ENCODE assay signal across 17 cellular contexts in the genomic region with DNA sequence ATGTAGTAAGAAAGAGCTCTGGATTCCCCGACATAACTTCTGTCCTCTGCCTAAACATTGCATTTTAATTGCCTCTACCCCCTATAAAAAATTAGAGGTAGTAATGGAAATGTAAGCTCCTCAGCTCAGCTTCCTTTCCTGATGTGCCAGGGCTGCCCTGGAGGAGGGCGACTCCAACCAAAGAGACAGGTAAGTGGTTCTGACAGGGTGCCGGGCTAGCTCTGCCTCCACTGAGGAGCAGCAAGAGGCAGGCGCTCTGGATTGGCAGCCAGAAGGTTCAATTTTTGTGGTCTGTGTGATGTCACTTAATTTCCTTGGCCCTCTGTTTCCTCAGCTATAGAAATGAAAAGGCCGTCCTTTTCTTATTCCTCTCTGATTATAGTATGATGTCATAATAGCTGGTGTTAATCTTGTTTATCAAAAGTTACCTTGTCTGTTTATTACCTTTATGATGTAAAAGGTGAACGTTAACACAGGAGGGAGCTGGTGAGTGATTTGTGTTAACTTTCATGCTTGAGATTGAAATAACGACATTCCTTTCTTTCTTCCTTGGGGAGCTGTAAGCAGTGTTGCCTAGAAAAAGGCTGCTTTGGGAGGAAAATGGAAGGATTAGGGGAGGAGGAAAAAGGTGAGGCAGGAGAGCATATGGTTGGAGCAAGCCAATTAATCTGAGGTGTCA. TPM values are rescaled to one million over a fixed set of nuclear protein-coding genes. Genes with fewer than 3 reads are reported as not detected.
DNase-seq lines count a peak whose midpoint lies in the region; ATAC-seq and TF ChIP-seq lines count a peak whose summit lies in the region.
"Had no signal": no experiment of that assay in that cellular context is flagged by ENCODE, and none has a peak within 500 bp of the region (broad histone marks: within the 10 kb centered on the region; RNA-seq: fewer than 3 reads in every experiment).

No MANE protein-coding gene starts in this region.

- H2AFZ ChIP-seq in SK-N-SH (ENCODE audit: low read depth) (no peak overlapping the region), parathyroid adenoma (peak overlapping the region; percentile 65), Karpas-422 (ENCODE audit: low read length) (no peak overlapping the region)

- peak; percentile 28 for DNase-seq in H7
- DNase-seq in SK-N-SH: no peak
- DNase-seq in iPS-NIHi11 (ENCODE audit: low spot score): peak; percentile 32
- no peak for DNase-seq in Karpas-422
- DNase-seq in activated CD4-positive, alpha-beta T cell treated with anti-CD3 and anti-CD28 coated beads for 36 hours: no peak
- DNase-seq in activated CD4-positive, alpha-beta T cell treated with anti-CD3 and anti-CD28 coated beads for 4 hours: no peak
- no peak for DNase-seq in stimulated activated effector memory CD8-positive, alpha-beta T cell treated with anti-CD3 and anti-CD28 coated beads, Interleukin-12 subunit alpha, Interleukin-12 subunit beta, amount 100 ng/mL, for 72 hours (ENCODE audit: low spot score in 2 of 2)
- DNase-seq: activated CD4-positive, alpha-beta T cell treated with anti-CD3 and anti-CD28 coated beads, Interleukin-2, amount 50 U/mL, for 48 hours; activated naive CD4-positive, alpha-beta T cell treated with anti-CD3 and anti-CD28 coated beads for 36 hours; effector CD4-positive, alpha-beta T cell; lower lobe of right lung; MM.1S; NCI-H2029 treated with DMSO at 0.1 percent for 48 hours; occipital lobe; stimulated activated naive CD8-positive, alpha-beta T cell treated with anti-CD3 and anti-CD28 coated beads, Interleukin-15, Interleukin-2, amounts not matched to agents 100 U/mL and 50 U/mL, for 24 hours had no signal

- H3K9ac ChIP-seq in SK-N-SH (no peak overlapping the region), parathyroid adenoma (no peak overlapping the region), Karpas-422 (ENCODE audit: low read length) (no peak overlapping the region)

- WGBS in SK-N-SH (ENCODE audit: low lambda C conversion rate): 91% methylated on average over 7 of the region's 7 CpGs

- peaks cover 4% of the 10 kb centered on the region; the same call in 1 of the 2 replicates for H3K36me3 ChIP-seq in H7 (replicated peaks; ENCODE audit: control insufficient read depth, insufficient read depth, low read length)
- H3K36me3 ChIP-seq in SK-N-SH (replicated peaks in 1 of 2; ENCODE audit: control insufficient read depth in 1 of 2, insufficient read depth in 2 of 2, low read length in 1 of 2): peaks cover 35 to 53% of the 10 kb centered on the region in 2 experiments
- no peaks in the 10 kb centered on the region for H3K36me3 ChIP-seq in parathyroid adenoma (ENCODE audit: control insufficient read depth, insufficient read depth, low read length)
- peaks cover 31% of the 10 kb centered on the region for H3K36me3 ChIP-seq in Karpas-422 (ENCODE audit: insufficient read depth, low read length)
- H3K36me3 ChIP-seq: esophagus muscularis mucosa, lower lobe of right lung had no signal

- H3K4me3 ChIP-seq in H7 (ENCODE audit: insufficient read depth, low read depth, low read length): no peak overlapping the region
- no peak overlapping the region for H3K4me3 ChIP-seq in SK-N-SH (ENCODE audit: low read depth in 2 of 2, low read length in 1 of 2)
- H3K4me3 ChIP-seq in parathyroid adenoma (ENCODE audit: low read depth, low read length): no peak overlapping the region
- no peak overlapping the region for H3K4me3 ChIP-seq in Karpas-422 (ENCODE audit: low read length)
- H3K4me3 ChIP-seq: esophagus muscularis mucosa, lower lobe of right lung had no signal

- H3K79me2 ChIP-seq in SK-N-SH (ENCODE audit: insufficient read depth) (peaks cover 68% of the 10 kb centered on the region), parathyroid adenoma (no peaks in the 10 kb centered on the region), Karpas-422 (ENCODE audit: low read length) (peaks cover 9% of the 10 kb centered on the region)

- peaks cover 6% of the 10 kb centered on the region for H3K36me3 Mint-ChIP-seq in activated CD4-positive, alpha-beta T cell treated with anti-CD3 and anti-CD28 coated beads for 36 hours (ENCODE audit: low read depth)
- H3K36me3 Mint-ChIP-seq in stimulated activated effector memory CD8-positive, alpha-beta T cell treated with anti-CD3 and anti-CD28 coated beads, Interleukin-12 subunit alpha, Interleukin-12 subunit beta, amount 100 ng/mL, for 72 hours: no peaks in the 10 kb centered on the region

- no peaks in the 10 kb centered on the region for H3K4me1 Mint-ChIP-seq in activated CD4-positive, alpha-beta T cell treated with anti-CD3 and anti-CD28 coated beads for 36 hours
- H3K4me1 Mint-ChIP-seq in stimulated activated effector memory CD8-positive, alpha-beta T cell treated with anti-CD3 and anti-CD28 coated beads, Interleukin-12 subunit alpha, Interleukin-12 subunit beta, amount 100 ng/mL, for 72 hours: no peaks in the 10 kb centered on the region

- H3K4me2 ChIP-seq in SK-N-SH: no peak overlapping the region
- H3K4me2 ChIP-seq in parathyroid adenoma (ENCODE audit: low read length): no peak overlapping the region
- H3K4me2 ChIP-seq in Karpas-422 (ENCODE audit: low read depth, low read length, poor library complexity, severe bottlenecking): no peak overlapping the region

- CTCF ChIA-PET in SK-N-SH (lab: Yijun Ruan, JAX): interaction anchor here (0.6 to 7.5 kb wide), 59 partner anchors 9 to 1601 kb away, joined by 3 to 134 read pairs (median 4); a partner anchor contains a TSS
- CTCF ChIA-PET in activated CD4-positive, alpha-beta T cell treated with anti-CD3 and anti-CD28 coated beads for 36 hours (lab: Charles Lee): interaction anchor here (0.5 to 2.4 kb wide), 16 partner anchors 9 to 759 kb away, joined by 3 to 22 read pairs (median 3); no protein-coding TSS in a partner anchor

- H4K20me1 ChIP-seq in SK-N-SH (ENCODE audit: insufficient read depth): peaks cover 9% of the 10 kb centered on the region; the same call in 1 of the 2 replicates
- H4K20me1 ChIP-seq in Karpas-422 (ENCODE audit: insufficient read depth, low read depth, low read length): no peaks in the 10 kb centered on the region

- no peaks in the 10 kb centered on the region for H3K27me3 ChIP-seq in H7 (ENCODE audit: control insufficient read depth, insufficient read depth, low read length)
- H3K27me3 ChIP-seq in SK-N-SH (ENCODE audit: insufficient read depth): no peaks in the 10 kb centered on the region
- H3K27me3 ChIP-seq in parathyroid adenoma (ENCODE audit: control insufficient read depth, insufficient read depth, low read length): no peaks in the 10 kb centered on the region
- no peaks in the 10 kb centered on the region for H3K27me3 ChIP-seq in Karpas-422 (ENCODE audit: low read length)
- H3K27me3 ChIP-seq: esophagus muscularis mucosa had no signal

- no peak for ATAC-seq in activated CD4-positive, alpha-beta T cell treated with anti-CD3 and anti-CD28 coated beads for 36 hours
- ATAC-seq in stimulated activated effector memory CD8-positive, alpha-beta T cell treated with anti-CD3 and anti-CD28 coated beads, Interleukin-12 subunit alpha, Interleukin-12 subunit beta, amount 100 ng/mL, for 72 hours: no peak
- ATAC-seq: stimulated activated naive CD8-positive, alpha-beta T cell treated with anti-CD3 and anti-CD28 coated beads, Interleukin-15, Interleukin-2, amounts not matched to agents 100 U/mL and 50 U/mL, for 24 hours had no signal

- H3F3A ChIP-seq in SK-N-SH (replicated peaks; ENCODE audit: insufficient read depth): peaks cover 34% of the 10 kb centered on the region

- POLR2A ChIA-PET in SK-N-SH (lab: Yijun Ruan, JAX): interaction anchor here (0.5 kb wide), 1 partner anchor 46 kb away, joined by 5 read pairs; no protein-coding TSS in a partner anchor
- POLR2A ChIA-PET in activated CD4-positive, alpha-beta T cell treated with anti-CD3 and anti-CD28 coated beads for 36 hours (lab: Charles Lee): interaction anchor here (0.5 kb wide), 1 partner anchor 24 kb away, joined by 4 read pairs; no protein-coding TSS in a partner anchor

- H3K27me3 Mint-ChIP-seq in activated CD4-positive, alpha-beta T cell treated with anti-CD3 and anti-CD28 coated beads for 36 hours: no peaks in the 10 kb centered on the region

- intact Hi-C loops in activated CD4-positive, alpha-beta T cell treated with anti-CD3 and anti-CD28 coated beads for 36 hours (cut with DNase I, micrococcal nuclease): no loop called here

- TF ChIP-seq EP300 in SK-N-SH (IDR thresholded peaks at IDR 0.05; ENCODE audit: borderline replicate concordance in 1 of 2, low read depth in 1 of 2, low read length in 1 of 2): no peak

- no peak overlapping the region for H3K27ac Mint-ChIP-seq in activated CD4-positive, alpha-beta T cell treated with anti-CD3 and anti-CD28 coated beads for 36 hours
- no peak overlapping the region for H3K27ac Mint-ChIP-seq in stimulated activated effector memory CD8-positive, alpha-beta T cell treated with anti-CD3 and anti-CD28 coated beads, Interleukin-12 subunit alpha, Interleukin-12 subunit beta, amount 100 ng/mL, for 72 hours
- H3K27ac Mint-ChIP-seq: activated naive CD4-positive, alpha-beta T cell treated with anti-CD3 and anti-CD28 coated beads for 36 hours had no signal

- no peaks in the 10 kb centered on the region for H3K9me3 Mint-ChIP-seq in activated CD4-positive, alpha-beta T cell treated with anti-CD3 and anti-CD28 coated beads for 36 hours (ENCODE audit: low read depth)
- no peaks in the 10 kb centered on the region for H3K9me3 Mint-ChIP-seq in stimulated activated effector memory CD8-positive, alpha-beta T cell treated with anti-CD3 and anti-CD28 coated beads, Interleukin-12 subunit alpha, Interleukin-12 subunit beta, amount 100 ng/mL, for 72 hours

- no peak overlapping the region for H3K4me3 Mint-ChIP-seq in activated CD4-positive, alpha-beta T cell treated with anti-CD3 and anti-CD28 coated beads for 36 hours
- H3K4me3 Mint-ChIP-seq in stimulated activated effector memory CD8-positive, alpha-beta T cell treated with anti-CD3 and anti-CD28 coated beads, Interleukin-12 subunit alpha, Interleukin-12 subunit beta, amount 100 ng/mL, for 72 hours: no peak overlapping the region
- H3K4me3 Mint-ChIP-seq: activated naive CD4-positive, alpha-beta T cell treated with anti-CD3 and anti-CD28 coated beads for 36 hours had no signal

- no peak for TF ChIP-seq RAD21 in SK-N-SH (IDR thresholded peaks at IDR 0.05; ENCODE audit: low read length)

- H3K9me2 ChIP-seq in SK-N-SH: no peaks in the 10 kb centered on the region
- no peaks in the 10 kb centered on the region for H3K9me2 ChIP-seq in Karpas-422 (replicated peaks; ENCODE audit: insufficient read depth, low read length)

- H3K4me1 ChIP-seq in SK-N-SH (ENCODE audit: control insufficient read depth in 1 of 2, insufficient read depth in 2 of 2, low read depth in 1 of 2, low read length in 1 of 2) (no peaks in the 10 kb centered on the region), parathyroid adenoma (no peaks in the 10 kb centered on the region), Karpas-422 (ENCODE audit: low read length) (no peaks in the 10 kb centered on the region)

- H3K9me3 ChIP-seq in SK-N-SH (no peaks in the 10 kb centered on the region), parathyroid adenoma (ENCODE audit: control insufficient read depth, low read length) (no peaks in the 10 kb centered on the region), Karpas-422 (ENCODE audit: low read length) (no peaks in the 10 kb centered on the region)
- H3K9me3 ChIP-seq: esophagus muscularis mucosa, lower lobe of right lung had no signal

- H3K27ac ChIP-seq in SK-N-SH (ENCODE audit: low read depth in 2 of 2, low read length in 1 of 2) (no peak overlapping the region), parathyroid adenoma (no peak overlapping the region), Karpas-422 (ENCODE audit: low read length) (no peak overlapping the region)
- H3K27ac ChIP-seq: esophagus muscularis mucosa, lower lobe of right lung had no signal

- TF ChIP-seq CTCF in SK-N-SH (IDR thresholded peaks at IDR 0.05) (peak; percentile 14; the same call in 1 of the 2 replicates), parathyroid adenoma (IDR thresholded peaks at IDR 0.05) (peak; percentile 13)

RNA-seq across cellular contexts. Expression of gene ANLN, which starts 51.8 kb away (rescaled TPM):
- total RNA-seq in H7 (2014; rRNA removed; shearing (Covaris generic)): 97.8 and 104 TPM in 2 replicates
- 17.1 and 21.2 TPM in 2 replicates for polyA plus RNA-seq in SK-N-SH (2012; rRNA removed)
- 10.0 and 12.1 TPM in 2 replicates for polyA plus RNA-seq in SK-N-SH (2012; cell fraction: cytosol; rRNA removed)
- polyA plus RNA-seq in SK-N-SH (2012; cell fraction: nucleus; rRNA removed): 62.9 and 95.4 TPM in 2 replicates
- 23.1 and 27.5 TPM in 2 replicates for total RNA-seq in Karpas-422 (2014; rRNA removed; shearing (Covaris generic); ENCODE audit: low replicate concordance)
- 10 to 100 TPM; 52.5 to 58.3 TPM for total RNA-seq in activated CD4-positive, alpha-beta T cell treated with anti-CD3 and anti-CD28 coated beads for 36 hours

Comparison
In these comparisons a context has a peak if more than half of its experiments do, and no peak if none do; other contexts are left out.
1. DNase-seq: peak in H7 (single experiment) and iPS-NIHi11 (single experiment); none in SK-N-SH (single experiment), Karpas-422 (single experiment), activated CD4-positive, alpha-beta T cell treated with anti-CD3 and anti-CD28 coated beads for 36 hours (single experiment), activated CD4-positive, alpha-beta T cell treated with anti-CD3 and anti-CD28 coated beads for 4 hours (0 of 2) and stimulated activated effector memory CD8-positive, alpha-beta T cell treated with anti-CD3 and anti-CD28 coated beads, Interleukin-12 subunit alpha, Interleukin-12 subunit beta, amount 100 ng/mL, for 72 hours (0 of 2).